2 cellular contexts compared by ENCODE assay signal in genomic region chr7:206351-206750, GRCh38. TPM values are rescaled to one million over a fixed set of nuclear protein-coding genes. Genes with fewer than 3 reads are reported as not detected.
"Had no signal": no experiment of that assay in that cellular context is flagged by ENCODE, and none has a peak within 500 bp of the region (broad histone marks: within the 10 kb centered on the region; RNA-seq: fewer than 3 reads in every experiment).

No MANE protein-coding gene starts in this region.

RNA-seq across cellular contexts. Expression of gene FAM20C, which starts 14.0 kb away (rescaled TPM):
- total RNA-seq: OCI-LY7, SK-MEL-5 had no signal
